Comparison of ENCODE assay signal across 21 cellular contexts in the genomic region with DNA sequence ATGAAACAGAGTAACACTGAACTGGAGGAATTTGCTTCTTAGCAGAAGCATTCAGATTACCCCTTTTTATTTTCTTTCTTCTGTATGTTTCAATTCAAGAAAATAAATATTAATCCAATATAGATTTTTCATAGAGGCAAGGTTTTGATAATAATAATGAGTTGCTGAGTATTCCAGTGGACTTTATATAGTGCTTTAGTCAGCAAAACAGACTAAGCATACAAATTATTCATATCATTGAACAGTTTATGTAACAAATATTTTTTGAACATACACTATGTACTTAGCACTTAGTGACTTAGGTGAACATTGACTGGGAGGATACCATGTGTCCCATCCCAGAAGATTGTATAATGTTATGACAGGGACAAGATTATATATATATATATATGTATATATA. TPM values are rescaled to one million over a fixed set of nuclear protein-coding genes. Genes with fewer than 3 reads are reported as not detected.
DNase-seq lines count a peak whose midpoint lies in the region; ATAC-seq, FAIRE-seq and TF ChIP-seq lines count a peak whose summit lies in the region.
"Had no signal": no experiment of that assay in that cellular context is flagged by ENCODE, and none has a peak within 500 bp of the region (broad histone marks: within the 10 kb centered on the region; RNA-seq: fewer than 3 reads in every experiment).

No MANE protein-coding gene starts in this region.

- ATAC-seq in A549 (no peak), IMR-90 (ENCODE audit: low read depth) (no peak), pancreas (no peak), HG03175 (IDR thresholded peaks at IDR 0.05; ENCODE audit: unreplicated experiment) (no peak)
- ATAC-seq: CD8-positive, alpha-beta T cell had no signal

- H3K36me3 Mint-ChIP-seq in chondrocyte (ENCODE audit: low read depth) = no peaks in the 10 kb centered on the region
- H3K36me3 Mint-ChIP-seq: CD8-positive, alpha-beta T cell had no signal

- no peak overlapping the region for H3K56ac ChIP-seq in IMR-90 (ENCODE audit: extremely low read depth, insufficient read depth, low read length)

- no peak overlapping the region for H2AK5ac ChIP-seq in IMR-90 (ENCODE audit: low read depth, low read length)

- peaks cover 28% of the 10 kb centered on the region for H3K4me1 ChIP-seq in A549
- no peaks in the 10 kb centered on the region for H3K4me1 ChIP-seq in IMR-90 (ENCODE audit: control insufficient read depth, insufficient read depth, low read length)
- peaks cover 0 to 20% (median 0%) of the 10 kb centered on the region in 3 donors for H3K4me1 ChIP-seq in pancreas

- no peaks in the 10 kb centered on the region for H4K20me1 ChIP-seq in IMR-90 (ENCODE audit: insufficient read depth, low read length)
- H4K20me1 ChIP-seq: BLaER1 treated with 17β-estradiol and CSF1 and Interleukin-3, amounts not matched to agents 10 nM and 100 nM had no signal

- no peak for TF ChIP-seq CTCF in A549 (IDR thresholded peaks at IDR 0.05)
- TF ChIP-seq CTCF in IMR-90 (conservative IDR thresholded peaks at IDR 0.05; ENCODE audit: low read depth, low read length) = no peak
- no peak for TF ChIP-seq CTCF in pancreas (IDR thresholded peaks at IDR 0.05)
- TF ChIP-seq CTCF in chondrocyte (IDR thresholded peaks at IDR 0.05) = no peak

- H2BK15ac ChIP-seq in IMR-90 (ENCODE audit: low read depth, low read length) = no peak overlapping the region

- H3K27me3 ChIP-seq in IMR-90 (ENCODE audit: control insufficient read depth, insufficient read depth, low read length) (no peaks in the 10 kb centered on the region), pancreas (no peaks in the 10 kb centered on the region)
- H3K27me3 ChIP-seq: BLaER1 treated with 17β-estradiol and CSF1 and Interleukin-3, amounts not matched to agents 10 nM and 100 nM had no signal

- no peaks in the 10 kb centered on the region for H3K27me3 Mint-ChIP-seq in chondrocyte (ENCODE audit: low read depth)
- H3K27me3 Mint-ChIP-seq: B cell had no signal

- TF ChIP-seq POLR2A in A549 (IDR thresholded peaks at IDR 0.05; ENCODE audit: low read length) = no peak
- TF ChIP-seq POLR2A in IMR-90 (IDR thresholded peaks at IDR 0.05; ENCODE audit: low read depth, low read length) = no peak

- no peak overlapping the region for H2BK20ac ChIP-seq in IMR-90 (ENCODE audit: low read depth, low read length)

- no peak overlapping the region for H2AFZ ChIP-seq in IMR-90 (replicated peaks; ENCODE audit: low read length, poor library complexity)

- H3K27ac Mint-ChIP-seq in chondrocyte (ENCODE audit: unreplicated experiment) = no peak overlapping the region
- H3K27ac Mint-ChIP-seq: B cell; CD4-positive, alpha-beta T cell; CD8-positive, alpha-beta T cell had no signal

- no peak overlapping the region for H4K91ac ChIP-seq in IMR-90 (ENCODE audit: insufficient read depth, low read depth, low read length)

- H4K5ac ChIP-seq in IMR-90 (ENCODE audit: low read depth, low read length) = no peak overlapping the region

- TF ChIP-seq EP300 in A549 (IDR thresholded peaks at IDR 0.05) = no peak

- POLR2A ChIA-PET in A549 (lab: Yijun Ruan, JAX) = no interaction called here
- POLR2A ChIA-PET in IMR-90 (lab: Charles Lee; ENCODE audit: unreplicated experiment) = no interaction called here

- intact Hi-C loops in IMR-90 (cut with micrococcal nuclease) (no loop called here), pancreas (cut with DNase I) (no loop called here)

- TF ChIP-seq RAD21 in A549 (conservative IDR thresholded peaks at IDR 0.05 in 1 of 2, IDR thresholded peaks at IDR 0.05 in 1 of 2) (no peak), IMR-90 (IDR thresholded peaks at IDR 0.05; ENCODE audit: low read length) (no peak)

- H3K4me1 Mint-ChIP-seq in chondrocyte (ENCODE audit: low read depth) = no peaks in the 10 kb centered on the region

- H3K14ac ChIP-seq in IMR-90 (replicated peaks; ENCODE audit: low read depth, low read length) = no peak overlapping the region

- no peak overlapping the region for H3K4me2 ChIP-seq in A549
- H3K4me2 ChIP-seq in IMR-90 (ENCODE audit: low read depth, low read length) = no peak overlapping the region
- H3K4me2 ChIP-seq: BLaER1 treated with 17β-estradiol and CSF1 and Interleukin-3, amounts not matched to agents 10 nM and 100 nM had no signal

- H4K8ac ChIP-seq in IMR-90 (ENCODE audit: low read depth in 2 of 2, low read length in 2 of 2) = no peak overlapping the region

- BruUV-seq in IMR-90 (replicated peaks; lab: Mats Ljungman, UMichigan) = no TSS peak

- H3K18ac ChIP-seq in IMR-90 (ENCODE audit: low read depth, low read length) = no peak overlapping the region

- no peak overlapping the region for H2AK9ac ChIP-seq in IMR-90 (replicated peaks; ENCODE audit: low read depth, low read length, poor library complexity)

- DNase-seq in A549 (ENCODE audit: low read depth in 1 of 2, low spot score in 1 of 2) (no peak), IMR-90 (no peak), pancreas (no peak), chondrocyte (ENCODE audit: low spot score) (no peak)
- DNase-seq: 8988T; AML-193; Caco-2; Calu3; CD4-positive, alpha-beta T cell; CD8-positive, alpha-beta T cell; DMS79 treated with DMSO at 0.1 percent for 48 hours; GF-D8 had no signal

- CTCF ChIA-PET in A549 (lab: Yijun Ruan, JAX) (no interaction called here), IMR-90 (lab: Yijun Ruan, JAX) (no interaction called here)

- no peak overlapping the region for H3K4me3 Mint-ChIP-seq in chondrocyte (ENCODE audit: unreplicated experiment)
- H3K4me3 Mint-ChIP-seq: B cell; CD4-positive, alpha-beta T cell; CD8-positive, alpha-beta T cell had no signal

- no peak overlapping the region for H3K9ac ChIP-seq in IMR-90 (ENCODE audit: low read depth, low read length)
- H3K9ac ChIP-seq: BLaER1 treated with 17β-estradiol and CSF1 and Interleukin-3, amounts not matched to agents 10 nM and 100 nM had no signal

- H3K36me3 ChIP-seq in IMR-90 (ENCODE audit: control insufficient read depth, insufficient read depth, low read length) = no peaks in the 10 kb centered on the region
- H3K36me3 ChIP-seq in pancreas = no peaks in the 10 kb centered on the region
- H3K36me3 ChIP-seq: BLaER1 treated with 17β-estradiol and CSF1 and Interleukin-3, amounts not matched to agents 10 nM and 100 nM had no signal

- H3K4me3 ChIP-seq in A549 (no peak overlapping the region), IMR-90 (ENCODE audit: insufficient read depth, low read depth, low read length) (no peak overlapping the region), pancreas (no peak overlapping the region)
- H3K4me3 ChIP-seq: BLaER1 treated with 17β-estradiol and CSF1 and Interleukin-3, amounts not matched to agents 10 nM and 100 nM had no signal

- H3K9me3 ChIP-seq in A549 (no peaks in the 10 kb centered on the region), IMR-90 (ENCODE audit: control insufficient read depth, insufficient read depth, low read length) (no peaks in the 10 kb centered on the region), pancreas (no peaks in the 10 kb centered on the region)
- H3K9me3 ChIP-seq: BLaER1 treated with 17β-estradiol and CSF1 and Interleukin-3, amounts not matched to agents 10 nM and 100 nM; Caco-2 had no signal

- H3K4ac ChIP-seq in IMR-90 (ENCODE audit: low read depth, low read length) = no peak overlapping the region

- in situ Hi-C loops in IMR-90 (cut with MboI; ENCODE audit: low sequenced_read_pairs) = no loop called here

- H2BK5ac ChIP-seq in IMR-90 (ENCODE audit: low read depth, low read length, poor library complexity, severe bottlenecking) = no peak overlapping the region

- H3K9me1 ChIP-seq in IMR-90 (ENCODE audit: insufficient read depth, low read length) = no peaks in the 10 kb centered on the region

- H3K27ac ChIP-seq in A549 (no peak overlapping the region), IMR-90 (ENCODE audit: insufficient read depth, low read length) (no peak overlapping the region), pancreas (no peak overlapping the region)
- H3K27ac ChIP-seq: BLaER1 treated with 17β-estradiol and CSF1 and Interleukin-3, amounts not matched to agents 10 nM and 100 nM; C4-2B had no signal

- no peaks in the 10 kb centered on the region for H3K79me1 ChIP-seq in IMR-90 (ENCODE audit: low read depth in 1 of 2, low read length in 2 of 2)

- no peak overlapping the region for H2BK120ac ChIP-seq in IMR-90 (ENCODE audit: low read depth, low read length)

- no peaks in the 10 kb centered on the region for H3K9me3 Mint-ChIP-seq in chondrocyte (ENCODE audit: low read depth)
- H3K9me3 Mint-ChIP-seq: CD4-positive, alpha-beta T cell; CD8-positive, alpha-beta T cell had no signal

- dilution Hi-C loops in IMR-90 (cut with HindIII; ENCODE audit: low sequenced_read_pairs, unreplicated experiment) = no loop called here

- FAIRE-seq in A549 (lab: Jason Lieb, UNC) (no peak), pancreas (lab: Jason Lieb, UNC) (peak; percentile 20)
- FAIRE-seq: A204.1, D721Med, G401.6, GM12891, GM18507 had no signal

- no peak overlapping the region for H3K23ac ChIP-seq in IMR-90 (ENCODE audit: low read depth, low read length)

TF ChIP-seq in IMR-90, 13 proteins besides CTCF, POLR2A, EP300 and RAD21:
- TF ChIP-seq, protein P1, sequence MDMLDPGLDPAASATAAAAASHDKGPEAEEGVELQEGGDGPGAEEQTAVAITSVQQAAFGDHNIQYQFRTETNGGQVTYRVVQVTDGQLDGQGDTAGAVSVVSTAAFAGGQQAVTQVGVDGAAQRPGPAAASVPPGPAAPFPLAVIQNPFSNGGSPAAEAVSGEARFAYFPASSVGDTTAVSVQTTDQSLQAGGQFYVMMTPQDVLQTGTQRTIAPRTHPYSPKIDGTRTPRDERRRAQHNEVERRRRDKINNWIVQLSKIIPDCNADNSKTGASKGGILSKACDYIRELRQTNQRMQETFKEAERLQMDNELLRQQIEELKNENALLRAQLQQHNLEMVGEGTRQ (IDR thresholded peaks at IDR 0.05; ENCODE audit: low read depth, low read length) = no peak
- peak; percentile 90 for TF ChIP-seq MAFK (IDR thresholded peaks at IDR 0.05; ENCODE audit: low read depth, low read length)

RNA-seq across cellular contexts. Expression of a gene that starts 32.0 kb away (rescaled TPM):
- polyA plus RNA-seq in A549 (2011; rRNA removed) (15.5 and 18.7 TPM in 2 replicates), A549 (2017; fragmentation: RNase III; extraction: RNeasy Plus Mini Kit Qiagen cat#74134 plus additional on column Dnase treatment) (4.9 to 5.8 TPM (median 5.0 TPM) in 3 replicates), IMR-90 (2012; rRNA removed) (not detected in 2 replicates), pancreas (1 to 10 TPM; 4.7 to 6.6 TPM)
- polyA plus RNA-seq in A549 (2012; cell fraction: cytosol; rRNA removed) = 1.0 TPM in 2 replicates
- 3.5 and 4.8 TPM in 2 replicates for polyA plus RNA-seq in A549 (2012; cell fraction: nucleus; rRNA removed)
- 25.0 TPM in 2 replicates for polyA minus RNA-seq in A549 (2011; rRNA and poly(A)+ RNA removed)
- total RNA-seq in IMR-90 (2012; rRNA removed) (not detected in 2 replicates), pancreas (10 to 100 TPM; 15.5 to 32.4 (median 18.5) TPM), chondrocyte (1.5 to 5.3 TPM (median 4.1 TPM) in 3 replicates)
- not detected in 2 replicates for polyA plus RNA-seq in IMR-90 (2012; cell fraction: cytosol; rRNA removed)
- not detected in 2 replicates for polyA plus RNA-seq in IMR-90 (2012; cell fraction: nucleus; rRNA removed; ENCODE audit: low replicate concordance)
- total RNA-seq: CD4-positive, alpha-beta T cell had no signal
